Comparison of ENCODE assay signal across 14 cellular contexts in the genomic region with DNA sequence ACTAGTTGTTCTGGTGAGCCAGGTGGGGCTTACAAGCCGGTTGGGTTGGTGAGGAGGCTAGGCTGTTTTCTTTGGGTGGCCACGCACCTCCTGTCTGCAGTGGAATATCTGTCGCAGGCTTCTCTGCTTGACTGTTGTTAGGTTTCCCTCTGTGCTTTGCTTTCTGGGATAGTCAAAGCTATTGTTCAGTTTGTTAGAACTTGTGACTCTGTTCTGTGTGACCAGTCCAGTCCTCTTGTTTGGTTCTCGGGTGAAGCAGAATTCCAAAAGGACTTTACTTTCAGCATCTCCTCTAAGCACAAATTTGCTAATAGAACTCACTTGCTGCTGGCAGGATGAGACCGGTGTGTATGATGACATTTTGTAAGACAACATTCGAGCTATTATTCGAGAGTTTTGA.
A peak's percentile ranks its signal among the peaks of the same experiment; 100 is the strongest.
DNase-seq lines count a peak whose midpoint lies in the region; ATAC-seq lines count a peak whose summit lies in the region.
"Had no signal": no experiment of that assay in that cellular context is flagged by ENCODE, and none has a peak within 500 bp of the region (broad histone marks: within the 10 kb centered on the region; RNA-seq: fewer than 3 reads in every experiment).

No MANE protein-coding gene starts in this region.

- no peaks in the 10 kb centered on the region for H3K9me3 Mint-ChIP-seq in T-helper 2 cell treated with Interferon-gamma antibody and Interleukin-4, amounts not matched to agents 5 μg/mL and 100 μg/mL, for 36 hours
- H3K9me3 Mint-ChIP-seq: CD8-positive, alpha-beta T cell; IgD-negative memory B cell had no signal

- H3K36me3 Mint-ChIP-seq in T-helper 2 cell treated with Interferon-gamma antibody and Interleukin-4, amounts not matched to agents 5 μg/mL and 100 μg/mL, for 36 hours (ENCODE audit: low read depth): no peaks in the 10 kb centered on the region
- H3K36me3 Mint-ChIP-seq: CD8-positive, alpha-beta T cell; IgD-negative memory B cell had no signal

- H3K4me3 Mint-ChIP-seq in T-helper 2 cell treated with Interferon-gamma antibody and Interleukin-4, amounts not matched to agents 5 μg/mL and 100 μg/mL, for 36 hours: no peak overlapping the region
- H3K4me3 Mint-ChIP-seq: B cell; CD8-positive, alpha-beta T cell; IgD-negative memory B cell had no signal

- H3K27me3 Mint-ChIP-seq in T-helper 2 cell treated with Interferon-gamma antibody and Interleukin-4, amounts not matched to agents 5 μg/mL and 100 μg/mL, for 36 hours (ENCODE audit: low read depth): peaks cover 3% of the 10 kb centered on the region

- DNase-seq in DMS 273 (lab: John Stamatoyannopoulos, UW; ENCODE audit: unreplicated experiment) (peak; percentile 45), DMS 273 treated with DMSO at 0.1 percent for 48 hours (lab: John Stamatoyannopoulos, UW) (no peak), midbrain (lab: John Stamatoyannopoulos, UW) (peak; percentile 18), pons (ENCODE audit: low spot score) (peak; percentile 85), A172 (ENCODE audit: low spot score) (no peak)
- no peak for DNase-seq in T-helper 2 cell treated with Interferon-gamma antibody and Interleukin-4, amounts not matched to agents 5 μg/mL and 100 μg/mL, for 36 hours (ENCODE audit: low spot score)
- DNase-seq: Calu3; CD8-positive, alpha-beta T cell; GDM1; KBM-7 had no signal

- H3K27ac Mint-ChIP-seq in T-helper 2 cell treated with Interferon-gamma antibody and Interleukin-4, amounts not matched to agents 5 μg/mL and 100 μg/mL, for 36 hours: no peak overlapping the region
- H3K27ac Mint-ChIP-seq: B cell; CD8-positive, alpha-beta T cell; IgD-negative memory B cell had no signal

- no peaks in the 10 kb centered on the region for H3K4me1 Mint-ChIP-seq in T-helper 2 cell treated with Interferon-gamma antibody and Interleukin-4, amounts not matched to agents 5 μg/mL and 100 μg/mL, for 36 hours (ENCODE audit: low read depth)
- H3K4me1 Mint-ChIP-seq: B cell, IgD-negative memory B cell had no signal

- ATAC-seq in GM19324 (IDR thresholded peaks at IDR 0.05; ENCODE audit: low FRiP score, unreplicated experiment): no peak
- ATAC-seq: CD8-positive, alpha-beta T cell; HepG2 had no signal

Comparison
In these comparisons a context has a peak if more than half of its experiments do, and no peak if none do; other contexts are left out.
1. DNase-seq: peak in DMS 273 (single experiment), midbrain (single experiment) and pons (single experiment); none in DMS 273 treated with DMSO at 0.1 percent for 48 hours (single experiment), T-helper 2 cell treated with Interferon-gamma antibody and Interleukin-4, amounts not matched to agents 5 μg/mL and 100 μg/mL, for 36 hours (single experiment) and A172 (single experiment).